In genomic region chr19:1957562-1958248, GRCh38 we compare ENCODE assay signal across 13 cellular contexts.
"Had no signal": no experiment of that assay in that cellular context is flagged by ENCODE, and none has a peak within 500 bp of the region (broad histone marks: within the 10 kb centered on the region; RNA-seq: fewer than 3 reads in every experiment).

No MANE protein-coding gene starts in this region.

- H3K27ac ChIP-seq: cardiac muscle cell, epithelial cell of prostate had no signal

- H3K36me3 ChIP-seq: cardiac muscle cell had no signal

- H3K27me3 ChIP-seq: cardiac muscle cell had no signal

- H3K4me3 ChIP-seq: cardiac muscle cell, lung had no signal

- DNase-seq: activated CD4-positive, alpha-beta T cell treated with anti-CD3 and anti-CD28 coated beads for 36 hours; activated CD4-positive, alpha-beta T cell treated with anti-CD3 and anti-CD28 coated beads, Interleukin-2, amount 50 U/mL, for 48 hours; activated CD8-positive, alpha-beta memory T cell treated with anti-CD3 and anti-CD28 coated beads, Interleukin-2, amount 10 ng/mL, durations not matched to agents 7 days and 5 days; foreskin fibroblast; glutamatergic neuron; nephron progenitor cell; small intestine; stimulated activated CD4-positive, alpha-beta T cell treated with anti-CD3 and anti-CD28 coated beads, Interleukin-15, amount 100 ng/mL, for 24 hours; stimulated activated CD4-positive, alpha-beta T cell treated with anti-CD3 and anti-CD28 coated beads, Interleukin-2, amount 100 ng/mL, for 48 hours had no signal

- ATAC-seq: activated CD4-positive, alpha-beta T cell treated with anti-CD3 and anti-CD28 coated beads for 36 hours; activated CD8-positive, alpha-beta memory T cell treated with anti-CD3 and anti-CD28 coated beads, Interleukin-2, amount 10 ng/mL, durations not matched to agents 7 days and 5 days; left lobe of liver had no signal
